Comparison of ENCODE assay signal across 8 cellular contexts in the genomic region with DNA sequence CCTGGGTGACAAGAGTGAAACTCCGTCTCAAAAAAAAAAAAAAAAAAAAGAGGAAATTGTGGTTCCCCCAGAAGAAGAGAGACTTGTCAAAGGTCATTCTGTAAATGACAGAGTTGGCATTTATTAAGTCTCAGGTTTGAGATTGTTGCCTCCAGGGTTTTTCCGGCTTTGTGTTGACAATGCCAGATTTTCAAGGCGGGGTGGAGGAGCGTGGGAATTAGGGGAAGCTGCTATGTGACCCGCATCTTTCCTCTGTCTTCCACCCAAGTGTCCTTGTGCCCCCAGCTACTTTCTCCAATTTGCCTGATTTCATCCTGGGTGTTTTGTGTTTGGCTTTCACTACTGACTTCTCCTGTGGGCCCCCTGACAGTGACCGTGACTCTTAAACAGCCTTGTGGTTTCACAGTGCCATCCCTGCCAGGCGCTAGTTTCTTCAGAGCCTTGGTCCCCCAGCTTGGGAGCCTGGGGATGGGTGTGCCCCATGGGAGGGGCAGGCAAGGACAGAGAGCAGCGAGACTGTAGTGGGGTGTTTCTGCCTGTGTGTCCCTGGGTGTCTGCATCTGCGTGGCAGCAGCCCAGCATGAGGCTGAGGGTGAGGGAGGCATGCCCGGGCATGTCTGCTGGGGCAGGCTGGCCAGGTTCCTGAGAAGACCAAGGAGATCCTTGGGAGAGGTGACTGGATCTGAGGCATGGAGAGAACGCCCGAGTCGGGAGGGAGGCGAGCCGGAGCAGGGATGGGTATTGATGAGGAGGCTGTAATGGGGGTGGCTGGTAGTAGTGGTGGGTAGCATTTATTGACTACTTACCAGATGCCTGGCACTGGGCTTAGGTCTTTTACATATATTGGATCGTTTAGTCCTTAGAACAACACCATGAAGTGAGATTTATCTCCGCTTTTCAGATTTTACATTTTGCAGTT. TPM values are rescaled to one million over a fixed set of nuclear protein-coding genes. Genes with fewer than 3 reads are reported as not detected.
DNase-seq lines count a peak whose midpoint lies in the region; ATAC-seq and TF ChIP-seq lines count a peak whose summit lies in the region.

No MANE protein-coding gene starts in this region.

- H3K27me3 ChIP-seq in H7 (ENCODE audit: control insufficient read depth, insufficient read depth, low read length): peaks cover 2% of the 10 kb centered on the region; the same call in 1 of the 2 replicates
- H3K27me3 ChIP-seq in foreskin keratinocyte: no peaks in the 10 kb centered on the region

- no peak for ATAC-seq in WTC11
- peak; percentile 86 for ATAC-seq in foreskin keratinocyte
- ATAC-seq in sciatic nerve: peak; percentile 35

- POLR2A ChIA-PET in WTC11 (lab: Charles Lee): interaction anchor here (1.8 kb wide), 1 partner anchor 44 kb away, joined by 6 read pairs; no protein-coding TSS in a partner anchor

- H3K4me3 Mint-ChIP-seq in activated T-cell treated with anti-CD3 and anti-CD28 coated beads, Interleukin-2, amount 50 U/mL, for 24 hours: peak overlapping the region; percentile 51
- no peak overlapping the region for H3K4me3 Mint-ChIP-seq in WTC11

- H3K4me1 ChIP-seq in foreskin keratinocyte: peaks cover 32% of the 10 kb centered on the region

- H3K27me3 Mint-ChIP-seq in activated T-cell treated with anti-CD3 and anti-CD28 coated beads, Interleukin-2, amount 50 U/mL, for 24 hours: peaks cover 4% of the 10 kb centered on the region
- H3K27me3 Mint-ChIP-seq in WTC11 (ENCODE audit: low read depth): peaks cover 7% of the 10 kb centered on the region; the same call in 1 of the 2 replicates

- TF ChIP-seq CTCF in WTC11 (IDR thresholded peaks at IDR 0.05): no peak
- TF ChIP-seq CTCF in foreskin keratinocyte (conservative IDR thresholded peaks at IDR 0.05): no peak

- H3K4me3 ChIP-seq in H7 (ENCODE audit: insufficient read depth, low read depth, low read length): no peak overlapping the region

- no peak for DNase-seq in activated T-cell treated with anti-CD3 and anti-CD28 coated beads, Interleukin-2, amount 50 U/mL, for 24 hours
- DNase-seq in activated T-cell treated with anti-CD3 and anti-CD28 coated beads, Interleukin-2, amount 50 U/mL, for 1 hour: no peak
- DNase-seq in H7 (peak; percentile 35), MV-4-11 (lab: John Stamatoyannopoulos, UW) (peak; percentile 90), WTC11 (ENCODE audit: low spot score) (no peak), foreskin keratinocyte (peak; percentile 82 to 92), sciatic nerve (ENCODE audit: low spot score) (no peak), mesenteric fat pad (ENCODE audit: low spot score) (no peak)

- peak overlapping the region; percentile 97 for H3K27ac ChIP-seq in foreskin keratinocyte

- peaks cover 63% of the 10 kb centered on the region for H3K4me1 Mint-ChIP-seq in activated T-cell treated with anti-CD3 and anti-CD28 coated beads, Interleukin-2, amount 50 U/mL, for 24 hours (ENCODE audit: low read depth)
- peaks cover 56% of the 10 kb centered on the region for H3K4me1 Mint-ChIP-seq in WTC11

- H3K27ac Mint-ChIP-seq in activated T-cell treated with anti-CD3 and anti-CD28 coated beads, Interleukin-2, amount 50 U/mL, for 24 hours: peak overlapping the region; percentile 88
- H3K27ac Mint-ChIP-seq in WTC11: peak overlapping the region; percentile 77

- CTCF ChIA-PET in WTC11 (lab: Charles Lee): interaction anchor here (1.0 to 2.0 kb wide), 12 partner anchors 8 to 214 kb away, joined by 3 to 14 read pairs (median 5); no protein-coding TSS in a partner anchor

- no peaks in the 10 kb centered on the region for H3K36me3 Mint-ChIP-seq in activated T-cell treated with anti-CD3 and anti-CD28 coated beads, Interleukin-2, amount 50 U/mL, for 24 hours (ENCODE audit: low read depth)
- H3K36me3 Mint-ChIP-seq in WTC11: no peaks in the 10 kb centered on the region

- intact Hi-C loops in sciatic nerve (cut with DNase I): loop anchor here (10.0 kb wide), 1 partner anchor 190 kb away; no protein-coding TSS in a partner anchor

- no peaks in the 10 kb centered on the region for H3K36me3 ChIP-seq in H7 (replicated peaks; ENCODE audit: control insufficient read depth, insufficient read depth, low read length)

- H3K9me3 Mint-ChIP-seq in activated T-cell treated with anti-CD3 and anti-CD28 coated beads, Interleukin-2, amount 50 U/mL, for 24 hours: no peaks in the 10 kb centered on the region
- no peaks in the 10 kb centered on the region for H3K9me3 Mint-ChIP-seq in WTC11

TF ChIP-seq in WTC11, 78 proteins besides CTCF, POLR2A, EP300 and RAD21:
- no peak for TF ChIP-seq NR1H2 (CRISPR knock-in tag; IDR thresholded peaks at IDR 0.05)
- no peak for TF ChIP-seq FOXP1 (CRISPR knock-in tag; IDR thresholded peaks at IDR 0.05; ENCODE audit: borderline replicate concordance)
- 0 out of 2 replicates have a peak, but pooled peaks have one; percentile 8 for TF ChIP-seq FOXP4 (CRISPR knock-in tag; IDR thresholded peaks at IDR 0.05)
- TF ChIP-seq ZBTB21 (CRISPR knock-in tag; IDR thresholded peaks at IDR 0.05; ENCODE audit: borderline replicate concordance): no peak
- TF ChIP-seq SOX15 (CRISPR knock-in tag; IDR thresholded peaks at IDR 0.05): no peak
- no peak for TF ChIP-seq ZNF281 (CRISPR knock-in tag; IDR thresholded peaks at IDR 0.05)
- TF ChIP-seq ZNF121 (CRISPR knock-in tag; IDR thresholded peaks at IDR 0.05): no peak
- TF ChIP-seq, protein P1, sequence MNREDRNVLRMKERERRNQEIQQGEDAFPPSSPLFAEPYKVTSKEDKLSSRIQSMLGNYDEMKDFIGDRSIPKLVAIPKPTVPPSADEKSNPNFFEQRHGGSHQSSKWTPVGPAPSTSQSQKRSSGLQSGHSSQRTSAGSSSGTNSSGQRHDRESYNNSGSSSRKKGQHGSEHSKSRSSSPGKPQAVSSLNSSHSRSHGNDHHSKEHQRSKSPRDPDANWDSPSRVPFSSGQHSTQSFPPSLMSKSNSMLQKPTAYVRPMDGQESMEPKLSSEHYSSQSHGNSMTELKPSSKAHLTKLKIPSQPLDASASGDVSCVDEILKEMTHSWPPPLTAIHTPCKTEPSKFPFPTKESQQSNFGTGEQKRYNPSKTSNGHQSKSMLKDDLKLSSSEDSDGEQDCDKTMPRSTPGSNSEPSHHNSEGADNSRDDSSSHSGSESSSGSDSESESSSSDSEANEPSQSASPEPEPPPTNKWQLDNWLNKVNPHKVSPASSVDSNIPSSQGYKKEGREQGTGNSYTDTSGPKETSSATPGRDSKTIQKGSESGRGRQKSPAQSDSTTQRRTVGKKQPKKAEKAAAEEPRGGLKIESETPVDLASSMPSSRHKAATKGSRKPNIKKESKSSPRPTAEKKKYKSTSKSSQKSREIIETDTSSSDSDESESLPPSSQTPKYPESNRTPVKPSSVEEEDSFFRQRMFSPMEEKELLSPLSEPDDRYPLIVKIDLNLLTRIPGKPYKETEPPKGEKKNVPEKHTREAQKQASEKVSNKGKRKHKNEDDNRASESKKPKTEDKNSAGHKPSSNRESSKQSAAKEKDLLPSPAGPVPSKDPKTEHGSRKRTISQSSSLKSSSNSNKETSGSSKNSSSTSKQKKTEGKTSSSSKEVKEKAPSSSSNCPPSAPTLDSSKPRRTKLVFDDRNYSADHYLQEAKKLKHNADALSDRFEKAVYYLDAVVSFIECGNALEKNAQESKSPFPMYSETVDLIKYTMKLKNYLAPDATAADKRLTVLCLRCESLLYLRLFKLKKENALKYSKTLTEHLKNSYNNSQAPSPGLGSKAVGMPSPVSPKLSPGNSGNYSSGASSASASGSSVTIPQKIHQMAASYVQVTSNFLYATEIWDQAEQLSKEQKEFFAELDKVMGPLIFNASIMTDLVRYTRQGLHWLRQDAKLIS (CRISPR knock-in tag; IDR thresholded peaks at IDR 0.05; ENCODE audit: borderline replicate concordance): no peak

RNA-seq across cellular contexts. Expression of gene IER5, which starts 46.3 kb away (rescaled TPM):
- total RNA-seq in H7 (2014; rRNA removed; shearing (Covaris generic)): 18.0 and 18.8 TPM in 2 replicates
- total RNA-seq in WTC11 (2021) (14.2 to 18.2 TPM (median 14.3 TPM) in 3 replicates), foreskin keratinocyte (39.4 and 46.5 TPM in 2 replicates), sciatic nerve (10.9 TPM), mesenteric fat pad (9.9 TPM)
- 36.5 and 39.7 TPM in 2 replicates for polyA plus RNA-seq in foreskin keratinocyte

Comparison
In these comparisons a context has a peak if more than half of its experiments do, and no peak if none do; other contexts are left out.
1. DNase-seq: peak in H7 (single experiment), MV-4-11 (single experiment) and foreskin keratinocyte (2 of 2); none in activated T-cell treated with anti-CD3 and anti-CD28 coated beads, Interleukin-2, amount 50 U/mL, for 24 hours (single experiment), activated T-cell treated with anti-CD3 and anti-CD28 coated beads, Interleukin-2, amount 50 U/mL, for 1 hour (single experiment), WTC11 (single experiment), sciatic nerve (single experiment) and mesenteric fat pad (single experiment).